14 cellular contexts compared by ENCODE assay signal in the genomic region with DNA sequence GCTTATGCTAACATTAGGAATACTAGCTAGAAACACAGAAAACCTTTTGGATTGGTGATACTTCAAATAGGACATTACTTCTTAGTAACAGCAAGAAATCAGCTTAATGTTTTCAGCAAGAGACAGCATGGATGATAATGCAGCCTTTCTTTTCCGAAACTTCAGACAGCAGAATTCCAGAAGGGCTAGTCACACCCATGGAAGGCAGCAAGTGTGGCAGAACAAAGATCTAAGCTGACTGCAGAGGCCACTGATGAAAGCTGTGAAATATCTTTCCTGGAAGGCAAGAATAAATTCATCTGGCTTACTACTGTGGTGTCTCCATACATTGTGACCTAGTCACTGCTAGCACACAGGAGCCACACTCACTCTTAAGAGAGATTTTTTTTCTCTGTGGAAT.
DNase-seq lines count a peak whose midpoint lies in the region; TF ChIP-seq lines count a peak whose summit lies in the region.
"Had no signal": no experiment of that assay in that cellular context is flagged by ENCODE, and none has a peak within 500 bp of the region (broad histone marks: within the 10 kb centered on the region; RNA-seq: fewer than 3 reads in every experiment).

No MANE protein-coding gene starts in this region.

- peak overlapping the region in 3 of 4 donors; percentile 39 to 54 (median 41) for H3K27ac ChIP-seq in esophagus squamous epithelium
- peak overlapping the region; percentile 38 to 59 (median 44) for H3K27ac ChIP-seq in transverse colon
- H3K27ac ChIP-seq in caudate nucleus (ENCODE audit: low read depth, low read length): no peak overlapping the region
- H3K27ac ChIP-seq: RWPE1 had no signal

- H3K4me1 ChIP-seq in esophagus squamous epithelium (peaks cover 0 to 5% (median 3%) of the 10 kb centered on the region in 3 donors), transverse colon (peaks cover 0 to 12% (median 0%) of the 10 kb centered on the region in 4 donors)

- in situ Hi-C loops in transverse colon (cut with MboI; ENCODE audit: low pct_ligation_motif_present in 1 of 4, low pct_unique_long_range_greater_than_20kb in 1 of 4, low sequenced_read_pairs in 3 of 4): no loop called here

- no peak for TF ChIP-seq EP300 in transverse colon (IDR thresholded peaks at IDR 0.05; ENCODE audit: low read depth)

- H3K4me3 ChIP-seq in esophagus squamous epithelium (no peak overlapping the region), transverse colon (no peak overlapping the region)

- H3K27me3 ChIP-seq in esophagus squamous epithelium (no peaks in the 10 kb centered on the region), transverse colon (no peaks in the 10 kb centered on the region)

- H3K9me3 ChIP-seq in esophagus squamous epithelium: no peaks in the 10 kb centered on the region
- no peaks in the 10 kb centered on the region for H3K9me3 ChIP-seq in transverse colon

- DNase-seq in RPMI7951 (ENCODE audit: low read depth) (peak; percentile 53), esophagus squamous epithelium (lab: John Stamatoyannopoulos, UW) (no peak), medulla oblongata (ENCODE audit: extremely low spot score) (peak; percentile 34), transverse colon (no peak), NCI-H1930 (lab: John Stamatoyannopoulos, UW) (no peak), caudate nucleus (lab: John Stamatoyannopoulos, UW) (no peak), Ammon's horn (ENCODE audit: low spot score) (no peak), amygdala (lab: John Stamatoyannopoulos, UW) (no peak)
- DNase-seq: activated B cell treated with CpG ODN at 0.5 μM for 24 hours; activated naive CD4-positive, alpha-beta T cell treated with anti-CD3 and anti-CD28 coated beads for 36 hours; DND-41; NCI-H2171; stimulated activated naive CD8-positive, alpha-beta T cell treated with anti-CD3 and anti-CD28 coated beads, Interleukin-15, Interleukin-2, amounts not matched to agents 100 U/mL and 50 U/mL, for 24 hours had no signal

- TF ChIP-seq POLR2A in esophagus squamous epithelium (IDR thresholded peaks at IDR 0.05) (no peak), transverse colon (IDR thresholded peaks at IDR 0.05) (no peak)

- TF ChIP-seq CTCF in esophagus squamous epithelium (IDR thresholded peaks at IDR 0.05) (no peak), transverse colon (IDR thresholded peaks at IDR 0.05) (no peak)

- 67 to 87% methylated on average over 1 of the region's 1 CpG for WGBS in esophagus squamous epithelium, 2 donors
- 67 to 100% methylated on average over 1 of the region's 1 CpG for WGBS in transverse colon (ENCODE audit: low coverage in 1 of 2), 2 donors

- intact Hi-C loops in esophagus squamous epithelium (cut with DNase I): no loop called here
- intact Hi-C loops in transverse colon (cut with DNase I; ENCODE audit: low total_unique reads): no loop called here

- peaks cover 6 to 73% (median 6%) of the 10 kb centered on the region in 3 donors for H3K36me3 ChIP-seq in esophagus squamous epithelium
- peaks cover 0 to 23% (median 4%) of the 10 kb centered on the region in 4 donors for H3K36me3 ChIP-seq in transverse colon

Comparison
In these comparisons a context has a peak if more than half of its experiments do, and no peak if none do; other contexts are left out.
1. DNase-seq: peak in RPMI7951 (single experiment) and medulla oblongata (single experiment); none in esophagus squamous epithelium (single experiment), transverse colon (single experiment), NCI-H1930 (0 of 2), caudate nucleus (0 of 61), Ammon's horn (single experiment) and amygdala (0 of 56).